In genomic region chr4:76758290-76758882, GRCh38 we compare ENCODE assay signal across 8 cellular contexts.
DNase-seq lines count a peak whose midpoint lies in the region; ATAC-seq, FAIRE-seq and TF ChIP-seq lines count a peak whose summit lies in the region.

No MANE protein-coding gene starts in this region.

- H3K27me3 ChIP-seq in HL-60 (ENCODE audit: insufficient read depth, poor library complexity, severe bottlenecking): no peaks in the 10 kb centered on the region

- no peak for ATAC-seq in HG03442 (IDR thresholded peaks at IDR 0.05; ENCODE audit: unreplicated experiment)

- DNase-seq in ELR (ENCODE audit: low read depth) (peak; percentile 86), HL-60 (ENCODE audit: low read depth in 1 of 2, low spot score in 1 of 2) (no peak), T1000 (lab: John Stamatoyannopoulos, UW) (peak; percentile 18), frontal cortex (ENCODE audit: low spot score in 2 of 2) (no peak), retina (peak; percentile 71), NCI-H1930 (lab: John Stamatoyannopoulos, UW) (no peak)
- DNase-seq in activated CD4-positive, alpha-beta T cell treated with anti-CD3 and anti-CD28 coated beads, Interleukin-2, amount 50 U/mL, for 48 hours: no peak

- FAIRE-seq in frontal cortex (lab: Jason Lieb, UNC): peak; percentile 19

- TF ChIP-seq CTCF in HL-60 (IDR thresholded peaks at IDR 0.05; ENCODE audit: insufficient read depth, low read length): peak; percentile 48

- no peak overlapping the region for H3K27ac ChIP-seq in HL-60 (replicated peaks)

- no peak overlapping the region for H3K4me3 ChIP-seq in HL-60 (replicated peaks; ENCODE audit: insufficient read depth, low read length)

Comparison
In these comparisons a context has a peak if more than half of its experiments do, and no peak if none do; other contexts are left out.
1. DNase-seq: peak in ELR (single experiment), T1000 (single experiment) and retina (single experiment); none in HL-60 (0 of 2), frontal cortex (0 of 2), activated CD4-positive, alpha-beta T cell treated with anti-CD3 and anti-CD28 coated beads, Interleukin-2, amount 50 U/mL, for 48 hours (0 of 2) and NCI-H1930 (0 of 2).